In the genomic region with DNA sequence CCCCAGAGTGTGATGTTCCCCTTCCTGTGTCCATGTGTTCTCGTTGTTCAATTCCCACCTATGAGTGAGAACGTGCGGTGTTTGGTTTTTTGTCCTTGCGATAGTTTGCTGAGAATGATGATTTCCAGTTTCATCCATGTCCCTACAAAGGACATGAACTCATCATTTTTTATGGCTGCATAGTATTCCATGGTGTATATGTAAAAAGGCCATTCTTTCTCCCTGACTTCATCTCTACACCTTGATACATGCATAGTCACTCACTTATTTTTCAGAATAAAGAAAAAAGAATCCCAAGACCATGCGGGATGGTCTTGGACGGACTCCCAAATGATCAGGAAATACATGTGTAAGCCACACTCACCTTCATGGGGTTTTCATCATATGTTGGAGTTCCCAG, we compare ENCODE assay signal across 8 cellular contexts. TPM values are rescaled to one million over a fixed set of nuclear protein-coding genes. Genes with fewer than 3 reads are reported as not detected.
DNase-seq lines count a peak whose midpoint lies in the region; ATAC-seq and TF ChIP-seq lines count a peak whose summit lies in the region.
"Not testable (repeated sequence)": the region's sequence is repeated elsewhere in the genome, so short reads cannot be mapped to it uniquely, and the experiment has no call there.

No MANE protein-coding gene starts in this region.

- not testable (repeated sequence) for ATAC-seq in activated CD8-positive, alpha-beta T cell treated with anti-CD3 and anti-CD28 coated beads, Interleukin-2, amount 10 ng/mL, durations not matched to agents 7 days and 5 days; central memory CD8-positive, alpha-beta T cell (replicated peaks; ENCODE audit: extremely low read depth, poor library complexity, severe bottlenecking); naive thymus-derived CD4-positive, alpha-beta T cell; stimulated activated naive CD8-positive, alpha-beta T cell treated with anti-CD3 and anti-CD28 coated beads, Interleukin-15, amount 100 ng/mL, for 72 hours

- peak overlapping the region in 6 of 7 donors; percentile 50 to 81 (median 65) for H3K4me3 Mint-ChIP-seq in CD8-positive, alpha-beta memory T cell
- not testable (repeated sequence) for H3K4me3 Mint-ChIP-seq in T-helper 2 cell treated with Interferon-gamma antibody and Interleukin-4, amounts not matched to agents 5 μg/mL and 100 μg/mL, for 36 hours; activated CD8-positive, alpha-beta T cell treated with anti-CD3 and anti-CD28 coated beads, Interleukin-2, amount 10 ng/mL, durations not matched to agents 7 days and 5 days; stimulated activated naive CD8-positive, alpha-beta T cell treated with anti-CD3 and anti-CD28 coated beads, Interleukin-15, amount 100 ng/mL, for 72 hours
- H3K4me3 Mint-ChIP-seq in activated naive CD4-positive, alpha-beta T cell treated with anti-CD3 and anti-CD28 coated beads, Interleukin-2, amount 10 ng/mL, durations not matched to agents 7 days and 5 days, result peak overlapping the region; percentile 14
- H3K4me3 Mint-ChIP-seq in central memory CD8-positive, alpha-beta T cell, result peak overlapping the region; percentile 50
- H3K4me3 Mint-ChIP-seq in naive thymus-derived CD4-positive, alpha-beta T cell, result peak overlapping the region in 5 of 10 donors; percentile 15 to 66 (median 48)

- H3K4me1 Mint-ChIP-seq in CD8-positive, alpha-beta memory T cell, result peaks cover 22 to 63% (median 28%) of the 10 kb centered on the region in 3 donors
- H3K4me1 Mint-ChIP-seq in T-helper 2 cell treated with Interferon-gamma antibody and Interleukin-4, amounts not matched to agents 5 μg/mL and 100 μg/mL, for 36 hours (ENCODE audit: low read depth), result peaks cover 23% of the 10 kb centered on the region
- H3K4me1 Mint-ChIP-seq in activated CD8-positive, alpha-beta T cell treated with anti-CD3 and anti-CD28 coated beads, Interleukin-2, amount 10 ng/mL, durations not matched to agents 7 days and 5 days (ENCODE audit: low read depth), result peaks cover 29% of the 10 kb centered on the region
- peaks cover 30% of the 10 kb centered on the region for H3K4me1 Mint-ChIP-seq in activated naive CD4-positive, alpha-beta T cell treated with anti-CD3 and anti-CD28 coated beads, Interleukin-2, amount 10 ng/mL, durations not matched to agents 7 days and 5 days
- H3K4me1 Mint-ChIP-seq in central memory CD8-positive, alpha-beta T cell, result peaks cover 27% of the 10 kb centered on the region
- H3K4me1 Mint-ChIP-seq in naive thymus-derived CD4-positive, alpha-beta T cell, result peaks cover 7 to 37% (median 24%) of the 10 kb centered on the region in 7 donors
- peaks cover 33% of the 10 kb centered on the region for H3K4me1 Mint-ChIP-seq in stimulated activated naive CD8-positive, alpha-beta T cell treated with anti-CD3 and anti-CD28 coated beads, Interleukin-15, amount 100 ng/mL, for 72 hours

- peaks cover 14% of the 10 kb centered on the region for H3K4me1 ChIP-seq in CD8-positive, alpha-beta memory T cell (ENCODE audit: insufficient read depth, low read length)
- peaks cover 10% of the 10 kb centered on the region for H3K4me1 ChIP-seq in MM.1S (ENCODE audit: low read length)
- peaks cover 9 to 14% of the 10 kb centered on the region in 2 donors for H3K4me1 ChIP-seq in naive thymus-derived CD4-positive, alpha-beta T cell (ENCODE audit: control insufficient read depth in 2 of 2, insufficient read depth in 2 of 2, low read length in 2 of 2)

- not testable (repeated sequence) for H3K27me3 Mint-ChIP-seq in CD8-positive, alpha-beta memory T cell; T-helper 2 cell treated with Interferon-gamma antibody and Interleukin-4, amounts not matched to agents 5 μg/mL and 100 μg/mL, for 36 hours (ENCODE audit: low read depth); activated CD8-positive, alpha-beta T cell treated with anti-CD3 and anti-CD28 coated beads, Interleukin-2, amount 10 ng/mL, durations not matched to agents 7 days and 5 days (ENCODE audit: low read depth); activated naive CD4-positive, alpha-beta T cell treated with anti-CD3 and anti-CD28 coated beads, Interleukin-2, amount 10 ng/mL, durations not matched to agents 7 days and 5 days; central memory CD8-positive, alpha-beta T cell; naive thymus-derived CD4-positive, alpha-beta T cell; stimulated activated naive CD8-positive, alpha-beta T cell treated with anti-CD3 and anti-CD28 coated beads, Interleukin-15, amount 100 ng/mL, for 72 hours

- CTCF ChIA-PET in CD8-positive, alpha-beta memory T cell (lab: Charles Lee); activated CD8-positive, alpha-beta T cell treated with anti-CD3 and anti-CD28 coated beads, Interleukin-2, amount 10 ng/mL, durations not matched to agents 7 days and 5 days (lab: Charles Lee); activated naive CD4-positive, alpha-beta T cell treated with anti-CD3 and anti-CD28 coated beads, Interleukin-2, amount 10 ng/mL, durations not matched to agents 7 days and 5 days (lab: Charles Lee); naive thymus-derived CD4-positive, alpha-beta T cell (lab: Charles Lee): not testable (repeated sequence)

- H3K9me3 ChIP-seq in CD8-positive, alpha-beta memory T cell (ENCODE audit: low read length); MM.1S (replicated peaks; ENCODE audit: insufficient read depth, low read length); naive thymus-derived CD4-positive, alpha-beta T cell (ENCODE audit: control insufficient read depth in 2 of 3, low read length in 3 of 3): not testable (repeated sequence)

- not testable (repeated sequence) for TF ChIP-seq CTCF in MM.1S (IDR thresholded peaks at IDR 0.05; ENCODE audit: low read length)

- H3K27me3 ChIP-seq in CD8-positive, alpha-beta memory T cell (ENCODE audit: insufficient read depth, low read length, poor library complexity, severe bottlenecking); MM.1S (replicated peaks; ENCODE audit: insufficient read depth, low read length); naive thymus-derived CD4-positive, alpha-beta T cell (ENCODE audit: control insufficient read depth in 2 of 2, insufficient read depth in 2 of 2, low read length in 2 of 2): not testable (repeated sequence)

- H4K20me1 ChIP-seq in MM.1S (ENCODE audit: insufficient read depth, low read length), result not testable (repeated sequence)

- peaks cover 13 to 79% (median 16%) of the 10 kb centered on the region in 3 donors for H3K36me3 Mint-ChIP-seq in CD8-positive, alpha-beta memory T cell
- peaks cover 55% of the 10 kb centered on the region for H3K36me3 Mint-ChIP-seq in T-helper 2 cell treated with Interferon-gamma antibody and Interleukin-4, amounts not matched to agents 5 μg/mL and 100 μg/mL, for 36 hours (ENCODE audit: low read depth)
- H3K36me3 Mint-ChIP-seq in activated CD8-positive, alpha-beta T cell treated with anti-CD3 and anti-CD28 coated beads, Interleukin-2, amount 10 ng/mL, durations not matched to agents 7 days and 5 days (ENCODE audit: low read depth), result peaks cover 56% of the 10 kb centered on the region
- H3K36me3 Mint-ChIP-seq in activated naive CD4-positive, alpha-beta T cell treated with anti-CD3 and anti-CD28 coated beads, Interleukin-2, amount 10 ng/mL, durations not matched to agents 7 days and 5 days, result peaks cover 63% of the 10 kb centered on the region
- peaks cover 65% of the 10 kb centered on the region for H3K36me3 Mint-ChIP-seq in central memory CD8-positive, alpha-beta T cell (ENCODE audit: insufficient read depth)
- H3K36me3 Mint-ChIP-seq in naive thymus-derived CD4-positive, alpha-beta T cell, result peaks cover 10 to 60% (median 40%) of the 10 kb centered on the region in 5 donors

- H3K4me2 ChIP-seq in MM.1S (ENCODE audit: low read depth, low read length), result not testable (repeated sequence)

- peaks cover 55% of the 10 kb centered on the region for H3K36me3 ChIP-seq in CD8-positive, alpha-beta memory T cell (ENCODE audit: insufficient read depth, low read length)
- peaks cover 15% of the 10 kb centered on the region; the same call in 1 of the 2 replicates for H3K36me3 ChIP-seq in MM.1S (replicated peaks; ENCODE audit: insufficient read depth, low read length)
- H3K36me3 ChIP-seq in naive thymus-derived CD4-positive, alpha-beta T cell (ENCODE audit: control insufficient read depth in 2 of 3, insufficient read depth in 3 of 3, low read length in 3 of 3), result peaks cover 30 to 50% (median 31%) of the 10 kb centered on the region in 3 experiments

- H3K79me2 ChIP-seq in MM.1S (ENCODE audit: low read length), result not testable (repeated sequence)

- intact Hi-C loops in naive thymus-derived CD4-positive, alpha-beta T cell (cut with micrococcal nuclease), result loop anchor here in 1 of 2 donors (5.0 kb wide), 1 partner anchor 35 kb away; no protein-coding TSS in a partner anchor

- H3K9me3 Mint-ChIP-seq in CD8-positive, alpha-beta memory T cell; T-helper 2 cell treated with Interferon-gamma antibody and Interleukin-4, amounts not matched to agents 5 μg/mL and 100 μg/mL, for 36 hours; activated CD8-positive, alpha-beta T cell treated with anti-CD3 and anti-CD28 coated beads, Interleukin-2, amount 10 ng/mL, durations not matched to agents 7 days and 5 days (ENCODE audit: insufficient read depth); activated naive CD4-positive, alpha-beta T cell treated with anti-CD3 and anti-CD28 coated beads, Interleukin-2, amount 10 ng/mL, durations not matched to agents 7 days and 5 days; central memory CD8-positive, alpha-beta T cell; naive thymus-derived CD4-positive, alpha-beta T cell; stimulated activated naive CD8-positive, alpha-beta T cell treated with anti-CD3 and anti-CD28 coated beads, Interleukin-15, amount 100 ng/mL, for 72 hours: not testable (repeated sequence)

- not testable (repeated sequence) for H3K9me2 ChIP-seq in MM.1S (replicated peaks; ENCODE audit: insufficient read depth, low read length)

- H3K4me3 ChIP-seq in CD8-positive, alpha-beta memory T cell (ENCODE audit: low read length), result peak overlapping the region; percentile 17
- not testable (repeated sequence) for H3K4me3 ChIP-seq in MM.1S (ENCODE audit: low read length); naive thymus-derived CD4-positive, alpha-beta T cell (ENCODE audit: low read length)

- H3K27ac ChIP-seq in CD8-positive, alpha-beta memory T cell (ENCODE audit: low read depth, low read length), result not testable (repeated sequence)
- H3K27ac ChIP-seq in MM.1S (ENCODE audit: low read length), result peak overlapping the region; percentile 85; the same call in 1 of the 2 replicates
- H3K27ac ChIP-seq in naive thymus-derived CD4-positive, alpha-beta T cell (ENCODE audit: low read depth, low read length), result peak overlapping the region; percentile 39

- DNase-seq in CD8-positive, alpha-beta memory T cell; MM.1S; T-helper 2 cell treated with Interferon-gamma antibody and Interleukin-4, amounts not matched to agents 5 μg/mL and 100 μg/mL, for 36 hours (ENCODE audit: low spot score); activated CD8-positive, alpha-beta T cell treated with anti-CD3 and anti-CD28 coated beads, Interleukin-2, amount 10 ng/mL, durations not matched to agents 7 days and 5 days; activated naive CD4-positive, alpha-beta T cell treated with anti-CD3 and anti-CD28 coated beads, Interleukin-2, amount 10 ng/mL, durations not matched to agents 7 days and 5 days; central memory CD8-positive, alpha-beta T cell (ENCODE audit: low spot score in 2 of 2); naive thymus-derived CD4-positive, alpha-beta T cell; stimulated activated naive CD8-positive, alpha-beta T cell treated with anti-CD3 and anti-CD28 coated beads, Interleukin-15, amount 100 ng/mL, for 72 hours: not testable (repeated sequence)

- H3K9ac ChIP-seq in MM.1S (ENCODE audit: low read length), result not testable (repeated sequence)

- peaks cover 21% of the 10 kb centered on the region for H3F3A ChIP-seq in MM.1S (ENCODE audit: insufficient read depth, low read length)

- not testable (repeated sequence) for H2AFZ ChIP-seq in MM.1S (ENCODE audit: low read length)

- POLR2A ChIA-PET in CD8-positive, alpha-beta memory T cell (lab: Charles Lee), result interaction anchor here (0.6 kb wide), 1 partner anchor 61 kb away, joined by 4 read pairs; a partner anchor contains a TSS
- POLR2A ChIA-PET in activated CD8-positive, alpha-beta T cell treated with anti-CD3 and anti-CD28 coated beads, Interleukin-2, amount 10 ng/mL, durations not matched to agents 7 days and 5 days (lab: Charles Lee), result interaction anchor here (0.7 kb wide), 1 partner anchor 123 kb away, joined by 3 read pairs; no protein-coding TSS in a partner anchor
- POLR2A ChIA-PET in naive thymus-derived CD4-positive, alpha-beta T cell (lab: Charles Lee), result interaction anchor here (0.8 kb wide), 1 partner anchor 23 kb away, joined by 3 read pairs; no protein-coding TSS in a partner anchor

- peak overlapping the region; percentile 48 to 98 (median 96) for H3K27ac Mint-ChIP-seq in CD8-positive, alpha-beta memory T cell
- H3K27ac Mint-ChIP-seq in T-helper 2 cell treated with Interferon-gamma antibody and Interleukin-4, amounts not matched to agents 5 μg/mL and 100 μg/mL, for 36 hours, result peak overlapping the region; percentile 62
- H3K27ac Mint-ChIP-seq in activated CD8-positive, alpha-beta T cell treated with anti-CD3 and anti-CD28 coated beads, Interleukin-2, amount 10 ng/mL, durations not matched to agents 7 days and 5 days, result peak overlapping the region; percentile 85
- H3K27ac Mint-ChIP-seq in activated naive CD4-positive, alpha-beta T cell treated with anti-CD3 and anti-CD28 coated beads, Interleukin-2, amount 10 ng/mL, durations not matched to agents 7 days and 5 days, result peak overlapping the region; percentile 93
- H3K27ac Mint-ChIP-seq in central memory CD8-positive, alpha-beta T cell (ENCODE audit: low read depth), result peak overlapping the region; percentile 90
- H3K27ac Mint-ChIP-seq in naive thymus-derived CD4-positive, alpha-beta T cell, result peak overlapping the region; percentile 84 to 97 (median 91)
- peak overlapping the region; percentile 59 to 82 for H3K27ac Mint-ChIP-seq in stimulated activated naive CD8-positive, alpha-beta T cell treated with anti-CD3 and anti-CD28 coated beads, Interleukin-15, amount 100 ng/mL, for 72 hours

RNA-seq across cellular contexts. Expression of a gene that starts 57.8 kb away (rescaled TPM):
- total RNA-seq in CD8-positive, alpha-beta memory T cell, result 10 to 100 TPM; 76.2 to 83.5 TPM
- 12.8 TPM for polyA plus RNA-seq in CD8-positive, alpha-beta memory T cell
- total RNA-seq in activated CD8-positive, alpha-beta T cell treated with anti-CD3 and anti-CD28 coated beads, Interleukin-2, amount 10 ng/mL, durations not matched to agents 7 days and 5 days, result 100 to 1,000 TPM; 206 to 212 TPM
- 100 to 1,000 TPM in 2 of 5 experiments, 10 to 100 TPM in 3; 48.8 to 289 (median 94.0) TPM for total RNA-seq in naive thymus-derived CD4-positive, alpha-beta T cell
- 1 to 10 TPM; 1.7 to 4.9 TPM for polyA plus RNA-seq in naive thymus-derived CD4-positive, alpha-beta T cell
